Comparison of ENCODE assay signal across 8 cellular contexts in genomic region chr11:86116386-86116726, GRCh38. TPM values are rescaled to one million over a fixed set of nuclear protein-coding genes. Genes with fewer than 3 reads are reported as not detected.
DNase-seq lines count a peak whose midpoint lies in the region; ATAC-seq lines count a peak whose summit lies in the region.

No MANE protein-coding gene starts in this region.

- peaks cover 2% of the 10 kb centered on the region for H3K27me3 Mint-ChIP-seq in activated CD4-positive, alpha-beta memory T cell treated with anti-CD3 and anti-CD28 coated beads for 36 hours

- CTCF ChIA-PET in activated CD4-positive, alpha-beta memory T cell treated with anti-CD3 and anti-CD28 coated beads for 36 hours (lab: Charles Lee), result interaction anchor here (1.0 to 2.7 kb wide), 4 partner anchors 47 to 77 kb away, joined by 3 to 15 read pairs (median 4); partner anchors contain the start of gene PICALM

- H3K4me1 Mint-ChIP-seq in activated CD4-positive, alpha-beta memory T cell treated with anti-CD3 and anti-CD28 coated beads for 36 hours (ENCODE audit: low read depth), result peaks cover 34% of the 10 kb centered on the region

- H3K4me3 Mint-ChIP-seq in activated CD4-positive, alpha-beta memory T cell treated with anti-CD3 and anti-CD28 coated beads for 36 hours, result peak overlapping the region; percentile 40

- intact Hi-C loops in activated CD4-positive, alpha-beta memory T cell treated with anti-CD3 and anti-CD28 coated beads for 36 hours (cut with micrococcal nuclease), result loop anchor here (5.0 kb wide), 6 partner anchors 49 to 169 kb away; partner anchors contain the start of gene PICALM

- peak overlapping the region; percentile 44 for H3K27ac Mint-ChIP-seq in activated CD4-positive, alpha-beta memory T cell treated with anti-CD3 and anti-CD28 coated beads for 36 hours

- no peaks in the 10 kb centered on the region for H3K9me3 Mint-ChIP-seq in activated CD4-positive, alpha-beta memory T cell treated with anti-CD3 and anti-CD28 coated beads for 36 hours

- DNase-seq in A172 (ENCODE audit: low spot score) (peak; percentile 93), kidney glomerular epithelial cell (lab: John Stamatoyannopoulos, UW) (peak; percentile 98), KG1 (lab: John Stamatoyannopoulos, UW) (no peak), globus pallidus (ENCODE audit: low spot score) (no peak), NCI-H187 (lab: John Stamatoyannopoulos, UW) (no peak)
- DNase-seq in activated CD4-positive, alpha-beta memory T cell treated with anti-CD3 and anti-CD28 coated beads for 36 hours, result peak; percentile 59

- peak; percentile 84 for ATAC-seq in GM18907 (IDR thresholded peaks at IDR 0.05; ENCODE audit: unreplicated experiment)
- ATAC-seq in HG03060 (IDR thresholded peaks at IDR 0.05; ENCODE audit: low read depth, unreplicated experiment), result peak; percentile 80

- no peaks in the 10 kb centered on the region for H3K36me3 Mint-ChIP-seq in activated CD4-positive, alpha-beta memory T cell treated with anti-CD3 and anti-CD28 coated beads for 36 hours

- POLR2A ChIA-PET in activated CD4-positive, alpha-beta memory T cell treated with anti-CD3 and anti-CD28 coated beads for 36 hours (lab: Charles Lee), result interaction anchor here (0.7 to 1.5 kb wide), 3 partner anchors 47 to 85 kb away, joined by 5 to 7 read pairs (median 7); partner anchors contain the start of gene PICALM

RNA-seq across cellular contexts. Expression of gene PICALM, which starts 47.5 kb away (rescaled TPM):
- total RNA-seq in A172 (2014; rRNA removed; shearing (Covaris generic)), result 182 and 196 TPM in 2 replicates
- 10 to 100 TPM; 75.9 to 90.4 TPM for total RNA-seq in activated CD4-positive, alpha-beta memory T cell treated with anti-CD3 and anti-CD28 coated beads for 36 hours

Comparison
In these comparisons a context has a peak if more than half of its experiments do, and no peak if none do; other contexts are left out.
1. DNase-seq: peak in A172 (single experiment), activated CD4-positive, alpha-beta memory T cell treated with anti-CD3 and anti-CD28 coated beads for 36 hours (single experiment) and kidney glomerular epithelial cell (single experiment); none in KG1 (single experiment), globus pallidus (single experiment) and NCI-H187 (0 of 2).